ENCODE assay signal across 36 cellular contexts in the genomic region with DNA sequence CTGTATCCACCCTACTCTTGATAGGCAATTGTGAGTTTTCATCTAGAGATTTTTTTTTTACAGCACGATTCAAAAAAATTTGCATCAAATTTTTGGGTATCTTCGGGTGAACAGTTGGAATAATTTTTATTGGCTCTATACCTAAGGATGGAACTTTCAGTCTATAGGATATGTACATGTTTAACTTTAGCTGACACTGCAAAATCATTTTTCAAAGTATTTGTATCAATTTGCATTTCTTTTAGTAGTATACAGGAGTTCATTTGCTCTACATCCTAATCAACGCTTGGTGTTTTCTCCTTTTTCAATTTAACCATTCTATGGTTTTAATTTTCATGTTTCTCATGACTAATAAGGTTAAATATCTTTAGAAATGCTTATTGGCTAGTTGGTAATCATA. TPM values are rescaled to one million over a fixed set of nuclear protein-coding genes. Genes with fewer than 3 reads are reported as not detected.
"Had no signal": no experiment of that assay in that cellular context is flagged by ENCODE, and none has a peak within 500 bp of the region (broad histone marks: within the 10 kb centered on the region; RNA-seq: fewer than 3 reads in every experiment).

No MANE protein-coding gene starts in this region.

- H3K9me3 ChIP-seq: adrenal gland, body of pancreas, breast epithelium had no signal

- ATAC-seq: activated CD8-positive, alpha-beta T cell treated with anti-CD3 and anti-CD28 coated beads for 36 hours; activated naive CD4-positive, alpha-beta T cell treated with anti-CD3 and anti-CD28 coated beads, Interleukin-2, amount 50 U/mL, for 72 hours; activated T-cell treated with anti-CD3 and anti-CD28 coated beads, Interleukin-2, amount 50 U/mL, for 4 hours; activated T-cell treated with anti-CD3 and anti-CD28 coated beads, Interleukin-2, amount 50 U/mL, for 72 hours; activated T-helper 17 cell treated with anti-CD3 and anti-CD28 coated beads, Interleukin-2, amount 50 U/mL, for 72 hours; body of pancreas had no signal

- H3K4me1 ChIP-seq: adrenal gland, body of pancreas, breast epithelium had no signal

- H3K36me3 ChIP-seq: adrenal gland, brain microvascular endothelial cell, breast epithelium had no signal

- FAIRE-seq: astrocyte, colon, TTC549 had no signal

- DNase-seq: activated B cell treated with CpG ODN at 0.5 μM for 24 hours; activated CD4-positive, alpha-beta memory T cell treated with anti-CD3 and anti-CD28 coated beads for 36 hours; activated CD4-positive, alpha-beta T cell treated with anti-CD3 and anti-CD28 coated beads for 4 hours; activated CD4-positive, alpha-beta T cell treated with anti-CD3 and anti-CD28 coated beads, Interleukin-2, amount 50 U/mL, for 1 hour; activated CD4-positive, alpha-beta T cell treated with anti-CD3 and anti-CD28 coated beads, Interleukin-2, amount 50 U/mL, for 4 hours; activated CD4-positive, CD25-positive, alpha-beta regulatory T cell treated with anti-CD3 and anti-CD28 coated beads, Interleukin-2, amount 50 U/mL, for 72 hours; activated CD8-positive, alpha-beta memory T cell treated with anti-CD3 and anti-CD28 coated beads, Interleukin-2, amount 50 U/mL, for 4 hours; activated CD8-positive, alpha-beta T cell treated with anti-CD3 and anti-CD28 coated beads for 36 hours; activated effector memory CD4-positive, alpha-beta T cell treated with anti-CD3 and anti-CD28 coated beads, Interleukin-2, amount 50 U/mL, for 16 hours; activated gamma-delta T cell treated with Interleukin-2 at 50 U/mL for 16 hours; activated naive CD4-positive, alpha-beta T cell; activated naive CD4-positive, alpha-beta T cell treated with anti-CD3 and anti-CD28 coated beads for 36 hours; activated naive CD4-positive, alpha-beta T cell treated with anti-CD3 and anti-CD28 coated beads, Interleukin-2, amount 50 U/mL, for 16 hours; activated naive CD8-positive, alpha-beta T cell treated with anti-CD3 and anti-CD28 coated beads for 36 hours; activated T-cell treated with anti-CD3 and anti-CD28 coated beads for 4 hours; activated T-cell treated with anti-CD3 and anti-CD28 coated beads, Interleukin-2, amount 50 U/mL, for 1 hour; activated T-cell treated with anti-CD3 and anti-CD28 coated beads, Interleukin-2, amount 50 U/mL, for 4 hours; activated T-cell treated with anti-CD3 and anti-CD28 coated beads, Interleukin-2, amount 50 U/mL, for 72 hours; adrenal gland; amniotic stem cell; aorta; body of pancreas; brain microvascular endothelial cell; central memory CD4-positive, alpha-beta T cell; T-helper 2 cell; T-helper 9 cell had no signal

- H3K4me3 ChIP-seq: adrenal gland, body of pancreas, breast epithelium had no signal

- H3K27me3 ChIP-seq: adrenal gland, body of pancreas, brain microvascular endothelial cell, breast epithelium had no signal

- H3K27ac ChIP-seq: adrenal gland, body of pancreas, brain microvascular endothelial cell, breast epithelium, VCaP had no signal

RNA-seq across cellular contexts. Expression of a gene that starts 11.7 kb away (rescaled TPM):
- total RNA-seq: activated B cell treated with CpG ODN at 0.5 μM for 24 hours; activated CD4-positive, alpha-beta memory T cell treated with anti-CD3 and anti-CD28 coated beads for 36 hours; activated CD4-positive, alpha-beta T cell treated with anti-CD3 and anti-CD28 coated beads, Interleukin-2, amount 10 ng/mL, durations not matched to agents 24 days and 14 days; activated CD8-positive, alpha-beta memory T cell treated with anti-CD3 and anti-CD28 coated beads for 36 hours; activated CD8-positive, alpha-beta T cell treated with anti-CD3 and anti-CD28 coated beads for 36 hours; activated naive CD4-positive, alpha-beta T cell treated with anti-CD3 and anti-CD28 coated beads for 36 hours; activated naive CD4-positive, alpha-beta T cell treated with anti-CD3 and anti-CD28 coated beads, Interleukin-2, amount 50 U/mL, for 72 hours; activated naive CD8-positive, alpha-beta T cell treated with anti-CD3 and anti-CD28 coated beads for 36 hours; activated T-cell treated with anti-CD3 and anti-CD28 coated beads, Interleukin-2, amount 50 U/mL, for 4 hours; activated T-helper 1 cell treated with anti-CD3 and anti-CD28 coated beads, Interleukin-12 subunit alpha, Interleukin-12 subunit beta, Interleukin-2, Interleukin-4 antibody, amounts not matched to agents 30 ng/mL and 10 ng/mL and 1 ng/mL, durations not matched to agents 14 hours and 24 hours and 36 hours; adrenal gland had no signal
